8 cellular contexts compared by ENCODE assay signal in the genomic region with DNA sequence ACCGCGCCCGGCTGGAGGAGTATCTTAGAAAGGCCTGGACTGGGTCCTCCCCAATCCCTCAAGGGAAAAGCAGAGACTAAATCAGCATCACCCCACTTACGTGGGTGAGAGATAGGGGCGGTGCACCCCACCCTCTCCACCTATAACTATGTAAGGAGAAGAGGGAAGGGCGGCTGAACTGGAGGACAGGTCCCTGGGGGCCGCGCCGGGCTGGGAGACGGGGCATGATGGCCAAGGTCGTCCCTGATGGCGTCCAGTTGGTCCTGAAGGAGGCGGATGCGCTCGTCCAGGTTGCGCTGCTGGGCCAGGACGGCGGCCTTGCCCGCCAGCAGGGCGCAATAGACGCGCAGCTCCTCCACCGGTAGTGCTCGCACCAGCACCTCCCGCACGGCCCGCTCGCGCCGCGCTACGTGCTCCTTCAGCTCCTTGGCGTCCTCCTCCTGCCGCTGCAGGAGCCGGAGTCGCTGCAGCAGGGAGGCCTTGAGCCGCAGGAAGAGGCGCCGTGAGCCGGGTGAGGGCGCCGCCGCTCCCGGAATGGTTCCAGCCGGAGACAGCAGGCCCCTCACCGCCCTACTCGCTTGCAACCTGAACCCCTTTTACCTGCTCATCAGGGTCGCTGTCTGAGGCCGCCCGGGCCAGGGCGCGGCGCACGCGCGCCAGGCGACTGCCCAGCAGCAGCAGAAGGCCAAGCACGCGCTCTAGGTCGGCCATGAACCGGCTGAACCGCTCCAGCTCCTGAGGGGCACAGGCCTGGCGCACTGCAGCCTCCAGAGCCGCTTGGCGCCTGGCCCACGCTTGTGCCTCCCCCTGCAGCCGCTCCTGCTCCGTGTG. TPM values are rescaled to one million over a fixed set of nuclear protein-coding genes. Genes with fewer than 3 reads are reported as not detected.
A peak's percentile ranks its signal among the peaks of the same experiment; 100 is the strongest.
DNase-seq lines count a peak whose midpoint lies in the region; ATAC-seq, FAIRE-seq and TF ChIP-seq lines count a peak whose summit lies in the region.

No MANE protein-coding gene starts in this region.

- DNase-seq in activated CD4-positive, alpha-beta T cell treated with anti-CD3 and anti-CD28 coated beads, Interleukin-2, amount 10 ng/mL, durations not matched to agents 24 days and 14 days = peak; percentile 75
- no peak for DNase-seq in activated CD4-positive, alpha-beta T cell treated with anti-CD3 and anti-CD28 coated beads, Interleukin-2, amount 10 ng/mL, durations not matched to agents 7 days and 5 days
- DNase-seq in bronchial epithelial cell (ENCODE audit: low read depth) (peak; percentile 27), kidney epithelial cell (ENCODE audit: low read depth) (no peak), thoracic aorta (ENCODE audit: low spot score) (no peak), NCI-H1417 (lab: John Stamatoyannopoulos, UW) (no peak), SKM-1 treated with dmso at 0.1 percent for 144 hours (lab: John Stamatoyannopoulos, UW; ENCODE audit: unreplicated experiment) (no peak)
- no peak for DNase-seq in CD4-positive, alpha-beta T cell

- no peak for FAIRE-seq in bronchial epithelial cell (lab: Jason Lieb, UNC)

- no peak for TF ChIP-seq CTCF in bronchial epithelial cell (IDR thresholded peaks at IDR 0.05; ENCODE audit: insufficient read depth, low read length, severe bottlenecking)
- TF ChIP-seq CTCF in kidney epithelial cell (IDR thresholded peaks at IDR 0.05; ENCODE audit: insufficient read depth, low read length, poor library complexity, severe bottlenecking) = no peak
- no peak for TF ChIP-seq CTCF in thoracic aorta (IDR thresholded peaks at IDR 0.05)
- no peak for TF ChIP-seq CTCF in CD4-positive, alpha-beta T cell (IDR thresholded peaks at IDR 0.05)

- H3K27me3 ChIP-seq in bronchial epithelial cell (ENCODE audit: control insufficient read depth, insufficient read depth, low read length) (no peaks in the 10 kb centered on the region), kidney epithelial cell (ENCODE audit: control insufficient read depth, insufficient read depth, low read length) (peaks cover 2% of the 10 kb centered on the region), thoracic aorta (replicated peaks; ENCODE audit: insufficient read depth) (no peaks in the 10 kb centered on the region)
- peaks cover 52% of the 10 kb centered on the region for H3K27me3 ChIP-seq in CD4-positive, alpha-beta T cell (ENCODE audit: control insufficient read depth, insufficient read depth, low read length)

- H3K4me1 Mint-ChIP-seq in activated CD4-positive, alpha-beta T cell treated with anti-CD3 and anti-CD28 coated beads, Interleukin-2, amount 10 ng/mL, durations not matched to agents 24 days and 14 days = peaks cover 22% of the 10 kb centered on the region
- H3K4me1 Mint-ChIP-seq in activated CD4-positive, alpha-beta T cell treated with anti-CD3 and anti-CD28 coated beads, Interleukin-2, amount 10 ng/mL, durations not matched to agents 7 days and 5 days = peaks cover 12% of the 10 kb centered on the region
- H3K4me1 Mint-ChIP-seq in CD4-positive, alpha-beta T cell (ENCODE audit: low read depth) = peaks cover 13% of the 10 kb centered on the region

- H3K36me3 ChIP-seq in bronchial epithelial cell (ENCODE audit: control insufficient read depth, insufficient read depth, low read length) (no peaks in the 10 kb centered on the region), kidney epithelial cell (ENCODE audit: control insufficient read depth, insufficient read depth, low read length) (no peaks in the 10 kb centered on the region), thoracic aorta (no peaks in the 10 kb centered on the region)

- POLR2A ChIA-PET in activated CD4-positive, alpha-beta T cell treated with anti-CD3 and anti-CD28 coated beads, Interleukin-2, amount 10 ng/mL, durations not matched to agents 7 days and 5 days (lab: Charles Lee) = no interaction called here
- POLR2A ChIA-PET in CD4-positive, alpha-beta T cell (lab: Charles Lee) = no interaction called here

- H3K4me3 Mint-ChIP-seq in activated CD4-positive, alpha-beta T cell treated with anti-CD3 and anti-CD28 coated beads, Interleukin-2, amount 10 ng/mL, durations not matched to agents 24 days and 14 days = peak overlapping the region; percentile 61
- H3K4me3 Mint-ChIP-seq in activated CD4-positive, alpha-beta T cell treated with anti-CD3 and anti-CD28 coated beads, Interleukin-2, amount 10 ng/mL, durations not matched to agents 7 days and 5 days = no peak overlapping the region
- H3K4me3 Mint-ChIP-seq in CD4-positive, alpha-beta T cell = no peak overlapping the region

- ATAC-seq in thoracic aorta (ENCODE audit: insufficient number of reproducible peaks, low FRiP score, low read depth) = no peak
- no peak for ATAC-seq in CD4-positive, alpha-beta T cell (ENCODE audit: poor library complexity)

- H3K9me3 Mint-ChIP-seq in activated CD4-positive, alpha-beta T cell treated with anti-CD3 and anti-CD28 coated beads, Interleukin-2, amount 10 ng/mL, durations not matched to agents 24 days and 14 days = no peaks in the 10 kb centered on the region
- H3K9me3 Mint-ChIP-seq in activated CD4-positive, alpha-beta T cell treated with anti-CD3 and anti-CD28 coated beads, Interleukin-2, amount 10 ng/mL, durations not matched to agents 7 days and 5 days = no peaks in the 10 kb centered on the region
- H3K9me3 Mint-ChIP-seq in CD4-positive, alpha-beta T cell = no peaks in the 10 kb centered on the region

- H3K4me1 ChIP-seq in thoracic aorta (ENCODE audit: control insufficient read depth in 1 of 2, low read depth in 2 of 2) = peaks cover 0 to 15% of the 10 kb centered on the region in 2 donors

- H3K9me3 ChIP-seq in thoracic aorta = no peaks in the 10 kb centered on the region
- no peaks in the 10 kb centered on the region for H3K9me3 ChIP-seq in CD4-positive, alpha-beta T cell (ENCODE audit: control insufficient read depth, low read length)

- intact Hi-C loops in activated CD4-positive, alpha-beta T cell treated with anti-CD3 and anti-CD28 coated beads, Interleukin-2, amount 10 ng/mL, durations not matched to agents 24 days and 14 days (cut with micrococcal nuclease) = loop anchor here (5.0 kb wide), 1 partner anchor 181 kb away; no protein-coding TSS in a partner anchor
- intact Hi-C loops in CD4-positive, alpha-beta T cell (cut with DNase I, micrococcal nuclease) = no loop called here

- H3K36me3 Mint-ChIP-seq in activated CD4-positive, alpha-beta T cell treated with anti-CD3 and anti-CD28 coated beads, Interleukin-2, amount 10 ng/mL, durations not matched to agents 24 days and 14 days (ENCODE audit: low read depth) = no peaks in the 10 kb centered on the region
- H3K36me3 Mint-ChIP-seq in activated CD4-positive, alpha-beta T cell treated with anti-CD3 and anti-CD28 coated beads, Interleukin-2, amount 10 ng/mL, durations not matched to agents 7 days and 5 days (ENCODE audit: low read depth) = no peaks in the 10 kb centered on the region
- no peaks in the 10 kb centered on the region for H3K36me3 Mint-ChIP-seq in CD4-positive, alpha-beta T cell (ENCODE audit: low read depth)

- CTCF ChIA-PET in activated CD4-positive, alpha-beta T cell treated with anti-CD3 and anti-CD28 coated beads, Interleukin-2, amount 10 ng/mL, durations not matched to agents 7 days and 5 days (lab: Charles Lee) = interaction anchor here (1.1 to 1.8 kb wide), 3 partner anchors 9 to 455 kb away, joined by 3 to 7 read pairs (median 4); no protein-coding TSS in a partner anchor
- CTCF ChIA-PET in CD4-positive, alpha-beta T cell (lab: Charles Lee) = no interaction called here

- H3K27ac Mint-ChIP-seq in activated CD4-positive, alpha-beta T cell treated with anti-CD3 and anti-CD28 coated beads, Interleukin-2, amount 10 ng/mL, durations not matched to agents 24 days and 14 days = no peak overlapping the region
- H3K27ac Mint-ChIP-seq in activated CD4-positive, alpha-beta T cell treated with anti-CD3 and anti-CD28 coated beads, Interleukin-2, amount 10 ng/mL, durations not matched to agents 7 days and 5 days = no peak overlapping the region
- H3K27ac Mint-ChIP-seq in CD4-positive, alpha-beta T cell = no peak overlapping the region

- no peak overlapping the region for H3K27ac ChIP-seq in thoracic aorta
- H3K27ac ChIP-seq in CD4-positive, alpha-beta T cell (ENCODE audit: low read depth, low read length) = no peak overlapping the region

- peak overlapping the region; percentile 31 for H3K4me3 ChIP-seq in bronchial epithelial cell (ENCODE audit: low read depth, low read length)
- peak overlapping the region; percentile 9 for H3K4me3 ChIP-seq in kidney epithelial cell (ENCODE audit: low read depth, low read length)
- peak overlapping the region; percentile 55 for H3K4me3 ChIP-seq in thoracic aorta

- H3K27me3 Mint-ChIP-seq in activated CD4-positive, alpha-beta T cell treated with anti-CD3 and anti-CD28 coated beads, Interleukin-2, amount 10 ng/mL, durations not matched to agents 24 days and 14 days = peaks cover 50% of the 10 kb centered on the region
- H3K27me3 Mint-ChIP-seq in activated CD4-positive, alpha-beta T cell treated with anti-CD3 and anti-CD28 coated beads, Interleukin-2, amount 10 ng/mL, durations not matched to agents 7 days and 5 days = peaks cover 64% of the 10 kb centered on the region
- H3K27me3 Mint-ChIP-seq in CD4-positive, alpha-beta T cell = peaks cover 66% of the 10 kb centered on the region

RNA-seq across cellular contexts. Expression of a gene that starts 7.6 kb away (rescaled TPM):
- 5.3 and 7.4 TPM in 2 replicates for total RNA-seq in activated CD4-positive, alpha-beta T cell treated with anti-CD3 and anti-CD28 coated beads, Interleukin-2, amount 10 ng/mL, durations not matched to agents 24 days and 14 days
- total RNA-seq in activated CD4-positive, alpha-beta T cell treated with anti-CD3 and anti-CD28 coated beads, Interleukin-2, amount 10 ng/mL, durations not matched to agents 7 days and 5 days = under 1 TPM; 0.42 to 0.98 TPM
- total RNA-seq in bronchial epithelial cell (0.79 and 1.4 TPM in 2 replicates), kidney epithelial cell (6.7 and 9.8 TPM in 2 replicates), thoracic aorta (10 to 100 TPM; 13.1 to 15.4 TPM)
- total RNA-seq in CD4-positive, alpha-beta T cell = under 1 TPM in 1 of 2 experiments, not detected in 1; 0.59 TPM

RNA-seq across cellular contexts. Expression of a gene that starts 9.8 kb away (rescaled TPM):
- 0.59 and 0.65 TPM in 2 replicates for total RNA-seq in activated CD4-positive, alpha-beta T cell treated with anti-CD3 and anti-CD28 coated beads, Interleukin-2, amount 10 ng/mL, durations not matched to agents 24 days and 14 days
- not detected for total RNA-seq in activated CD4-positive, alpha-beta T cell treated with anti-CD3 and anti-CD28 coated beads, Interleukin-2, amount 10 ng/mL, durations not matched to agents 7 days and 5 days
- not detected in 2 replicates for total RNA-seq in bronchial epithelial cell
- 0.21 and 0.89 TPM in 2 replicates for total RNA-seq in kidney epithelial cell
- under 1 TPM; 0.63 to 0.68 TPM for total RNA-seq in thoracic aorta
- total RNA-seq in CD4-positive, alpha-beta T cell = not detected

RNA-seq across cellular contexts. Expression of a gene that starts 43.4 kb away (rescaled TPM):
- 0.30 and 0.45 TPM in 2 replicates for total RNA-seq in activated CD4-positive, alpha-beta T cell treated with anti-CD3 and anti-CD28 coated beads, Interleukin-2, amount 10 ng/mL, durations not matched to agents 24 days and 14 days
- total RNA-seq in activated CD4-positive, alpha-beta T cell treated with anti-CD3 and anti-CD28 coated beads, Interleukin-2, amount 10 ng/mL, durations not matched to agents 7 days and 5 days = under 1 TPM; 0.87 to 0.89 TPM
- under 0.01 and 0.26 TPM in 2 replicates for total RNA-seq in bronchial epithelial cell
- 0.88 and 0.89 TPM in 2 replicates for total RNA-seq in kidney epithelial cell
- not detected for total RNA-seq in thoracic aorta
- 1 to 10 TPM in 1 of 2 experiments, under 1 TPM in 1; 0.91 to 1.6 TPM for total RNA-seq in CD4-positive, alpha-beta T cell

RNA-seq across cellular contexts. Expression of a gene that starts 43.6 kb away (rescaled TPM):
- 454 and 464 TPM in 2 replicates for total RNA-seq in activated CD4-positive, alpha-beta T cell treated with anti-CD3 and anti-CD28 coated beads, Interleukin-2, amount 10 ng/mL, durations not matched to agents 24 days and 14 days
- 100 to 1,000 TPM; 304 to 328 TPM for total RNA-seq in activated CD4-positive, alpha-beta T cell treated with anti-CD3 and anti-CD28 coated beads, Interleukin-2, amount 10 ng/mL, durations not matched to agents 7 days and 5 days
- total RNA-seq in bronchial epithelial cell (78.2 and 127 TPM in 2 replicates), kidney epithelial cell (154 and 197 TPM in 2 replicates), thoracic aorta (10 to 100 TPM; 49.5 to 59.3 TPM)
- total RNA-seq in CD4-positive, alpha-beta T cell = 100 to 1,000 TPM; 119 to 132 TPM

RNA-seq across cellular contexts. Expression of a gene that starts 45.8 kb away (rescaled TPM):
- 43.8 and 45.4 TPM in 2 replicates for total RNA-seq in activated CD4-positive, alpha-beta T cell treated with anti-CD3 and anti-CD28 coated beads, Interleukin-2, amount 10 ng/mL, durations not matched to agents 24 days and 14 days
- 10 to 100 TPM; 20.5 to 21.6 TPM for total RNA-seq in activated CD4-positive, alpha-beta T cell treated with anti-CD3 and anti-CD28 coated beads, Interleukin-2, amount 10 ng/mL, durations not matched to agents 7 days and 5 days
- 22.6 and 27.4 TPM in 2 replicates for total RNA-seq in bronchial epithelial cell
- 68.6 and 88.7 TPM in 2 replicates for total RNA-seq in kidney epithelial cell
- total RNA-seq in thoracic aorta = 100 to 1,000 TPM in 1 of 2 donors, 10 to 100 TPM in 1; 85.7 to 111 TPM
- total RNA-seq in CD4-positive, alpha-beta T cell = 1 to 10 TPM; 4.4 to 5.3 TPM

Comparison
In these comparisons a context has a peak if more than half of its experiments do, and no peak if none do; other contexts are left out.
1. DNase-seq: peak in activated CD4-positive, alpha-beta T cell treated with anti-CD3 and anti-CD28 coated beads, Interleukin-2, amount 10 ng/mL, durations not matched to agents 24 days and 14 days (single experiment) and bronchial epithelial cell (single experiment); none in activated CD4-positive, alpha-beta T cell treated with anti-CD3 and anti-CD28 coated beads, Interleukin-2, amount 10 ng/mL, durations not matched to agents 7 days and 5 days (single experiment), kidney epithelial cell (single experiment), thoracic aorta (single experiment), NCI-H1417 (0 of 3), CD4-positive, alpha-beta T cell (0 of 10) and SKM-1 treated with dmso at 0.1 percent for 144 hours (single experiment).
2. Peak in every context shown above with its lines, with median percentiles within 50 percentile points of each other: H3K4me3 ChIP-seq.